In the genomic region with DNA sequence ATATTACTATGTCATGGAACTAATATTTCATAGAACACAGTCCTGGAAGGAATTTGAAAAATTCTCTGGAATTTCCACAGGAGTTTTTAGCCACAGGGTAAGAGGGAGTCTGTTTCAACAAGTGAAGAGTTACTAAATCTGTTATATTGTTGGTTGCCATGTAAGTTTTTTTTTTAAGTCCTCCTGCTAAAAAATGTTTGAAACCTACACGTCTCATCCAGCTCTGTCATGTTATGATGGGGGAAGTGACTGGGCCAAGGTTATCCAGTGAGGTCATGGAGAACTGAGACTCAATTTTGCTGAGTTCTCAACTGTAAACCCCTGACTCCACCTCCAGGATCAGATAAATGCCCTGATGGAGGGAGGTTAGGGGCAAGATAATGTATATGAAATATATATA, we compare ENCODE assay signal across 14 cellular contexts.
A peak's percentile ranks its signal among the peaks of the same experiment; 100 is the strongest.
DNase-seq lines count a peak whose midpoint lies in the region; ATAC-seq lines count a peak whose summit lies in the region.
"Had no signal": no experiment of that assay in that cellular context is flagged by ENCODE, and none has a peak within 500 bp of the region (broad histone marks: within the 10 kb centered on the region; RNA-seq: fewer than 3 reads in every experiment).

No MANE protein-coding gene starts in this region.

- no peaks in the 10 kb centered on the region for H3K36me3 Mint-ChIP-seq in stimulated activated naive CD8-positive, alpha-beta T cell treated with anti-CD3 and anti-CD28 coated beads, Interleukin-15, Interleukin-2, amounts not matched to agents 100 ng/mL and 50 ng/mL, for 24 hours (ENCODE audit: low read depth)

- H3K4me3 ChIP-seq in adipocyte (ENCODE audit: low read length), result peak overlapping the region; percentile 62
- H3K4me3 ChIP-seq: pancreas had no signal

- ATAC-seq in stimulated activated naive CD8-positive, alpha-beta T cell treated with anti-CD3 and anti-CD28 coated beads, Interleukin-15, Interleukin-2, amounts not matched to agents 100 U/mL and 50 U/mL, for 24 hours, result no peak
- no peak for ATAC-seq in GM21381 (IDR thresholded peaks at IDR 0.05; ENCODE audit: unreplicated experiment)
- ATAC-seq in HG03354 (IDR thresholded peaks at IDR 0.05; ENCODE audit: poor library complexity, severe bottlenecking, unreplicated experiment), result no peak

- no peaks in the 10 kb centered on the region for H3K9me3 Mint-ChIP-seq in stimulated activated naive CD8-positive, alpha-beta T cell treated with anti-CD3 and anti-CD28 coated beads, Interleukin-15, Interleukin-2, amounts not matched to agents 100 ng/mL and 50 ng/mL, for 24 hours

- no peak overlapping the region for H3K4me3 Mint-ChIP-seq in stimulated activated naive CD8-positive, alpha-beta T cell treated with anti-CD3 and anti-CD28 coated beads, Interleukin-15, Interleukin-2, amounts not matched to agents 100 ng/mL and 50 ng/mL, for 24 hours

- peaks cover 40% of the 10 kb centered on the region for H3K4me1 Mint-ChIP-seq in stimulated activated naive CD8-positive, alpha-beta T cell treated with anti-CD3 and anti-CD28 coated beads, Interleukin-15, Interleukin-2, amounts not matched to agents 100 ng/mL and 50 ng/mL, for 24 hours (ENCODE audit: low read depth)

- peak overlapping the region; percentile 38 for H3K27ac Mint-ChIP-seq in stimulated activated naive CD8-positive, alpha-beta T cell treated with anti-CD3 and anti-CD28 coated beads, Interleukin-15, Interleukin-2, amounts not matched to agents 100 ng/mL and 50 ng/mL, for 24 hours

- H3K4me1 ChIP-seq in adipocyte (ENCODE audit: control insufficient read depth, insufficient read depth, low read length), result peaks cover 35% of the 10 kb centered on the region
- H3K4me1 ChIP-seq: pancreas had no signal

- peak overlapping the region; percentile 38 for H3K9ac ChIP-seq in adipocyte (ENCODE audit: low read length)

- H3K27me3 Mint-ChIP-seq in stimulated activated naive CD8-positive, alpha-beta T cell treated with anti-CD3 and anti-CD28 coated beads, Interleukin-15, Interleukin-2, amounts not matched to agents 100 ng/mL and 50 ng/mL, for 24 hours, result no peaks in the 10 kb centered on the region

- no peaks in the 10 kb centered on the region for H3K9me3 ChIP-seq in adipocyte (ENCODE audit: control insufficient read depth, low read length)
- H3K9me3 ChIP-seq: BE2C, pancreas had no signal

- H3K27me3 ChIP-seq in adipocyte (replicated peaks; ENCODE audit: control insufficient read depth, insufficient read depth, low read length), result no peaks in the 10 kb centered on the region
- H3K27me3 ChIP-seq: BE2C, pancreas had no signal

- DNase-seq in stimulated activated naive CD8-positive, alpha-beta T cell treated with anti-CD3 and anti-CD28 coated beads, Interleukin-15, Interleukin-2, amounts not matched to agents 100 U/mL and 50 U/mL, for 24 hours, result no peak
- DNase-seq in adipocyte (ENCODE audit: low read depth), result peak; percentile 12
- peak; percentile 43 for DNase-seq in hepatic stellate cell (ENCODE audit: low spot score)
- no peak for DNase-seq in SW480 (ENCODE audit: low spot score)
- DNase-seq in NCI-H526 treated with DMSO at 0.1 percent for 48 hours (lab: John Stamatoyannopoulos, UW), result no peak
- DNase-seq: activated gamma-delta T cell treated with Interleukin-2 at 50 U/mL for 16 hours, BE2C, cerebellar nuclear complex, NCI-H1417, pancreas, T-helper 1 cell had no signal

- H3K36me3 ChIP-seq in adipocyte (ENCODE audit: control insufficient read depth, insufficient read depth, low read length, severe bottlenecking), result no peaks in the 10 kb centered on the region
- H3K36me3 ChIP-seq: BE2C, pancreas had no signal

Comparison
In these comparisons a context has a peak if more than half of its experiments do, and no peak if none do; other contexts are left out.
1. DNase-seq: peak in adipocyte (single experiment) and hepatic stellate cell (single experiment); none in stimulated activated naive CD8-positive, alpha-beta T cell treated with anti-CD3 and anti-CD28 coated beads, Interleukin-15, Interleukin-2, amounts not matched to agents 100 U/mL and 50 U/mL, for 24 hours (single experiment), SW480 (single experiment) and NCI-H526 treated with DMSO at 0.1 percent for 48 hours (single experiment).